10 cellular contexts compared by ENCODE assay signal in genomic region chr3:134251731-134252391, GRCh38. TPM values are rescaled to one million over a fixed set of nuclear protein-coding genes. Genes with fewer than 3 reads are reported as not detected.
DNase-seq lines count a peak whose midpoint lies in the region; FAIRE-seq and TF ChIP-seq lines count a peak whose summit lies in the region.
"Had no signal": no experiment of that assay in that cellular context is flagged by ENCODE, and none has a peak within 500 bp of the region (broad histone marks: within the 10 kb centered on the region; RNA-seq: fewer than 3 reads in every experiment).

No MANE protein-coding gene starts in this region.

- peak overlapping the region; percentile 49 to 91 (median 77) for H3K4me3 Mint-ChIP-seq in CD8-positive, alpha-beta memory T cell

- H3K79me1 ChIP-seq in neuronal stem cell (ENCODE audit: low read depth, low read length): no peaks in the 10 kb centered on the region

- H3K23ac ChIP-seq in neuronal stem cell (ENCODE audit: low read depth, low read length, poor library complexity): no peak overlapping the region

- no peak for FAIRE-seq in H54 (lab: Jason Lieb, UNC)

- no peak overlapping the region for H2BK12ac ChIP-seq in neuronal stem cell (ENCODE audit: low read length)

- H3K4ac ChIP-seq in neuronal stem cell (ENCODE audit: low read length): no peak overlapping the region

- POLR2A ChIA-PET in CD8-positive, alpha-beta memory T cell (lab: Charles Lee): no interaction called here

- TF ChIP-seq POLR2A in H54 (IDR thresholded peaks at IDR 0.05; ENCODE audit: low read depth, low read length): no peak

- H4K91ac ChIP-seq in neuronal stem cell (ENCODE audit: low read depth, low read length, poor library complexity): peak overlapping the region; percentile 62

- peaks cover 0 to 3% (median 0%) of the 10 kb centered on the region in 5 donors for H3K9me3 Mint-ChIP-seq in CD8-positive, alpha-beta memory T cell

- H2AK5ac ChIP-seq in neuronal stem cell (ENCODE audit: low read depth, low read length): no peak overlapping the region

- TF ChIP-seq CTCF in fibroblast of villous mesenchyme (IDR thresholded peaks at IDR 0.05; ENCODE audit: insufficient read depth, low read depth, low read length): no peak

- peak overlapping the region in 4 of 8 donors; percentile 50 to 90 (median 74) for H3K27ac Mint-ChIP-seq in CD8-positive, alpha-beta memory T cell

- no peak overlapping the region for H2BK5ac ChIP-seq in neuronal stem cell (ENCODE audit: low read length)

- no peak overlapping the region for H3K27ac ChIP-seq in CD8-positive, alpha-beta memory T cell (ENCODE audit: low read depth, low read length)
- H3K27ac ChIP-seq in neuronal stem cell (replicated peaks; ENCODE audit: low read length): peak overlapping the region; percentile 82

- H3K9me3 ChIP-seq in CD8-positive, alpha-beta memory T cell (ENCODE audit: low read length): no peaks in the 10 kb centered on the region
- H3K9me3 ChIP-seq in neuronal stem cell (replicated peaks in 1 of 2; ENCODE audit: control insufficient read depth in 2 of 2, insufficient read depth in 1 of 2, low read depth in 1 of 2, low read length in 2 of 2): peaks cover 0 to 7% of the 10 kb centered on the region in 2 donors

- H2BK120ac ChIP-seq in neuronal stem cell (ENCODE audit: low read depth, low read length): no peak overlapping the region

- no peak overlapping the region for H2BK15ac ChIP-seq in neuronal stem cell (ENCODE audit: low read length)

- DNase-seq in CD8-positive, alpha-beta memory T cell: no peak
- DNase-seq in RPMI7951 (ENCODE audit: low read depth): peak; percentile 35
- peak; percentile 44 for DNase-seq in fibroblast of villous mesenchyme (ENCODE audit: low read depth)
- DNase-seq in neuronal stem cell (ENCODE audit: low spot score): no peak
- DNase-seq in NCI-H2107 (lab: John Stamatoyannopoulos, UW): no peak
- no peak for DNase-seq in stimulated activated CD4-positive, alpha-beta T cell treated with anti-CD3 and anti-CD28 coated beads, Interleukin-1b, Interleukin-23, amount 100 ng/mL, for 48 hours
- no peak for DNase-seq in NCI-H1694 (lab: John Stamatoyannopoulos, UW)
- no peak for DNase-seq in H54 (ENCODE audit: insufficient read length, low spot score)
- DNase-seq: central memory CD4-positive, alpha-beta T cell; DMS53 had no signal

- H3K36me3 Mint-ChIP-seq in CD8-positive, alpha-beta memory T cell: peaks cover 2 to 5% (median 4%) of the 10 kb centered on the region in 3 donors

- H3K4me1 Mint-ChIP-seq in CD8-positive, alpha-beta memory T cell: peaks cover 34 to 46% (median 44%) of the 10 kb centered on the region in 3 donors

- H3K4me2 ChIP-seq in neuronal stem cell (ENCODE audit: insufficient read depth, low read length, poor library complexity, severe bottlenecking): no peak overlapping the region

- no peak overlapping the region for H4K8ac ChIP-seq in neuronal stem cell (ENCODE audit: low read depth, low read length)

- H3K18ac ChIP-seq in neuronal stem cell (ENCODE audit: low read length): peak overlapping the region; percentile 84

- no peaks in the 10 kb centered on the region for H3K27me3 Mint-ChIP-seq in CD8-positive, alpha-beta memory T cell

- no peaks in the 10 kb centered on the region for H3K27me3 ChIP-seq in CD8-positive, alpha-beta memory T cell (ENCODE audit: insufficient read depth, low read length, poor library complexity, severe bottlenecking)
- H3K27me3 ChIP-seq in neuronal stem cell (ENCODE audit: control insufficient read depth in 3 of 3, insufficient read depth in 3 of 3, low read depth in 1 of 3, low read length in 3 of 3): no peaks in the 10 kb centered on the region

- H2AFZ ChIP-seq in neuronal stem cell (ENCODE audit: low read length): peak overlapping the region; percentile 74

- CTCF ChIA-PET in CD8-positive, alpha-beta memory T cell (lab: Charles Lee): interaction anchor here (1.6 kb wide), 1 partner anchor 39 kb away, joined by 4 read pairs; no protein-coding TSS in a partner anchor

- H3K4me1 ChIP-seq in CD8-positive, alpha-beta memory T cell (ENCODE audit: insufficient read depth, low read length): peaks cover 28% of the 10 kb centered on the region
- H3K4me1 ChIP-seq in neuronal stem cell (ENCODE audit: control insufficient read depth in 2 of 2, insufficient read depth in 1 of 2, low read depth in 1 of 2, low read length in 2 of 2): peaks cover 9 to 12% of the 10 kb centered on the region in 2 donors

- H3K14ac ChIP-seq in neuronal stem cell (ENCODE audit: low read length): no peak overlapping the region

- no peak overlapping the region for H3K4me3 ChIP-seq in CD8-positive, alpha-beta memory T cell (ENCODE audit: low read length)
- no peak overlapping the region for H3K4me3 ChIP-seq in fibroblast of villous mesenchyme (ENCODE audit: low read depth, low read length)
- no peak overlapping the region for H3K4me3 ChIP-seq in neuronal stem cell (ENCODE audit: low read length in 2 of 2)

- no peak overlapping the region for H3K9ac ChIP-seq in neuronal stem cell (ENCODE audit: low read depth, low read length, poor library complexity)

- no CpG with 5 or more reads among the region's 22 CpGs for WGBS in neuronal stem cell (ENCODE audit: extremely low coverage in 2 of 2, insufficient read length in 2 of 2, insufficient replicate concordance in 1 of 2), 2 donors

- H3K36me3 ChIP-seq in CD8-positive, alpha-beta memory T cell (ENCODE audit: insufficient read depth, low read length): no peaks in the 10 kb centered on the region
- no peaks in the 10 kb centered on the region for H3K36me3 ChIP-seq in neuronal stem cell (replicated peaks in 1 of 2; ENCODE audit: control insufficient read depth in 2 of 2, insufficient read depth in 2 of 2, low read length in 2 of 2)

RNA-seq across cellular contexts. Expression of gene RYK, which starts 1.2 kb away (rescaled TPM):
- total RNA-seq in CD8-positive, alpha-beta memory T cell: 10 to 100 TPM; 23.0 to 26.1 TPM
- polyA plus RNA-seq in CD8-positive, alpha-beta memory T cell: 13.3 TPM
- 88.9 and 89.6 TPM in 2 replicates for total RNA-seq in RPMI7951 (2014; rRNA removed; shearing (Covaris generic))
- 103 and 161 TPM in 2 replicates for total RNA-seq in fibroblast of villous mesenchyme
- polyA plus RNA-seq in neuronal stem cell (2013, experiment 1 of 2): 73.2 TPM
- 76.3 TPM for polyA plus RNA-seq in neuronal stem cell (2013, experiment 2 of 2)

Comparison
In these comparisons a context has a peak if more than half of its experiments do, and no peak if none do; other contexts are left out.
1. DNase-seq: peak in RPMI7951 (single experiment) and fibroblast of villous mesenchyme (single experiment); none in CD8-positive, alpha-beta memory T cell (0 of 5), neuronal stem cell (single experiment), NCI-H2107 (single experiment), stimulated activated CD4-positive, alpha-beta T cell treated with anti-CD3 and anti-CD28 coated beads, Interleukin-1b, Interleukin-23, amount 100 ng/mL, for 48 hours (single experiment), NCI-H1694 (single experiment) and H54 (single experiment).